In genomic region chr14:90405101-90405500, GRCh38 we compare ENCODE assay signal across 2 cellular contexts.
TF ChIP-seq lines count a peak whose summit lies in the region.

No MANE protein-coding gene starts in this region.

TF ChIP-seq in HCT116, 20 proteins besides CTCF, POLR2A, EP300 and RAD21:
- TF ChIP-seq EGR1 (IDR thresholded peaks at IDR 0.05; ENCODE audit: low read depth) (no peak), ZBTB33 (IDR thresholded peaks at IDR 0.05; ENCODE audit: extremely low read depth, insufficient replicate concordance, low read length) (no peak), CBX3 (IDR thresholded peaks at IDR 0.05; ENCODE audit: low read depth) (no peak), EZH2 (IDR thresholded peaks at IDR 0.05) (no peak), CEBPB (IDR thresholded peaks at IDR 0.05; ENCODE audit: low read depth) (no peak), ZFX (IDR thresholded peaks at IDR 0.05) (no peak)

TF ChIP-seq in GM12878, 131 proteins besides CTCF, POLR2A, EP300 and RAD21:
- no peak for TF ChIP-seq ZBED1 (IDR thresholded peaks at IDR 0.05; ENCODE audit: borderline replicate concordance)
- no peak for TF ChIP-seq RAD51 (IDR thresholded peaks at IDR 0.05)
- TF ChIP-seq POU2F2 (IDR thresholded peaks at IDR 0.05; ENCODE audit: borderline replicate concordance, low read depth, low read length), result no peak
- TF ChIP-seq SIX5 (IDR thresholded peaks at IDR 0.05; ENCODE audit: low read depth, low read length, severe bottlenecking), result no peak
- no peak for TF ChIP-seq MEF2A (IDR thresholded peaks at IDR 0.05; ENCODE audit: insufficient read depth, low read depth, low read length)
- TF ChIP-seq CUX1 (IDR thresholded peaks at IDR 0.05; ENCODE audit: insufficient replicate concordance, low read depth, low read length), result no peak
- TF ChIP-seq POLR2AphosphoS2 (IDR thresholded peaks at IDR 0.05; ENCODE audit: low read depth, low read length), result 0 out of 2 replicates have a peak, but pooled peaks have one; percentile 5
- no peak for TF ChIP-seq MYB (IDR thresholded peaks at IDR 0.05; ENCODE audit: borderline replicate concordance, low read depth, low read length)
